10 cellular contexts compared by ENCODE assay signal in the genomic region with DNA sequence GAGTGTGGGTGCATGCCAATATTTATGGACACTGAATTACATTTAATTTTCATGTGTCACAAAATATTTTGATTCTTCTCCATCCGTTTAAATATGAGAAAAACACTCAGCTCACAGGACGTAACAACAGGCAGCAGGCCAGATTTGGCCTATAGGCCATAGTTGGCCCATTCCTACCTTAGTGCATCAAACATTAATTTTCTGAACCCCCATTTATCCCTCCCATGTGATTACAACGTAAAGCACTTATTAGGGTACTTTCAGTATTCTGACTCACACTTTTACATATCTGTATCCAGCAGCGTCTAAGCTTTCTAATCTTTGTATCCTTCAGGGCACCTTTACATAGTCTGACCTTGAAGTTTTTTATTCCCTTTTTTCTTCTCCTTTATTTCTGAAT. TPM values are rescaled to one million over a fixed set of nuclear protein-coding genes. Genes with fewer than 3 reads are reported as not detected.
A peak's percentile ranks its signal among the peaks of the same experiment; 100 is the strongest.
DNase-seq lines count a peak whose midpoint lies in the region; ATAC-seq and TF ChIP-seq lines count a peak whose summit lies in the region.
"Had no signal": no experiment of that assay in that cellular context is flagged by ENCODE, and none has a peak within 500 bp of the region (broad histone marks: within the 10 kb centered on the region; RNA-seq: fewer than 3 reads in every experiment).

No MANE protein-coding gene starts in this region.

- ATAC-seq in CD4-positive, alpha-beta T cell (ENCODE audit: poor library complexity): no peak
- ATAC-seq in HG02678 (IDR thresholded peaks at IDR 0.05; ENCODE audit: unreplicated experiment): no peak
- ATAC-seq in GM21529 (IDR thresholded peaks at IDR 0.05; ENCODE audit: unreplicated experiment): no peak

- H3K9me3 Mint-ChIP-seq in CD4-positive, alpha-beta T cell: no peaks in the 10 kb centered on the region
- no peaks in the 10 kb centered on the region for H3K9me3 Mint-ChIP-seq in osteocyte (ENCODE audit: unreplicated experiment)

- H3K4me3 ChIP-seq in NB4 (ENCODE audit: low read depth, low read length) (peak overlapping the region; percentile 28), colonic mucosa (no peak overlapping the region)

- peak overlapping the region; percentile 88 for H3K27ac Mint-ChIP-seq in CD4-positive, alpha-beta T cell
- H3K27ac Mint-ChIP-seq in osteocyte (ENCODE audit: unreplicated experiment): peak overlapping the region; percentile 27

- H3K36me3 Mint-ChIP-seq in CD4-positive, alpha-beta T cell (ENCODE audit: low read depth): peaks cover 71% of the 10 kb centered on the region
- peaks cover 23% of the 10 kb centered on the region for H3K36me3 Mint-ChIP-seq in osteocyte (ENCODE audit: unreplicated experiment)

- no peak for TF ChIP-seq POLR2A in NB4 (IDR thresholded peaks at IDR 0.05; ENCODE audit: extremely low read depth, insufficient read length)

- peaks cover 61% of the 10 kb centered on the region for H3K4me1 Mint-ChIP-seq in CD4-positive, alpha-beta T cell (ENCODE audit: low read depth)
- H3K4me1 Mint-ChIP-seq in osteocyte (ENCODE audit: unreplicated experiment): peaks cover 44% of the 10 kb centered on the region

- H3K27ac ChIP-seq in CD4-positive, alpha-beta T cell (ENCODE audit: low read depth, low read length): peak overlapping the region; percentile 6
- H3K27ac ChIP-seq in colonic mucosa: peak overlapping the region; percentile 23

- CTCF ChIA-PET in CD4-positive, alpha-beta T cell (lab: Charles Lee): interaction anchor here (2.3 kb wide), 1 partner anchor 57 kb away, joined by 7 read pairs; a partner anchor contains a TSS

- peaks cover 5% of the 10 kb centered on the region for H3K27me3 Mint-ChIP-seq in CD4-positive, alpha-beta T cell
- no peaks in the 10 kb centered on the region for H3K27me3 Mint-ChIP-seq in osteocyte (ENCODE audit: unreplicated experiment)

- H3K36me3 ChIP-seq in colonic mucosa: peaks cover 9% of the 10 kb centered on the region

- no peak overlapping the region for H3K9ac ChIP-seq in colonic mucosa (ENCODE audit: low read depth in 2 of 2, low read length in 2 of 2)

- intact Hi-C loops in CD4-positive, alpha-beta T cell (cut with DNase I, micrococcal nuclease): no loop called here
- intact Hi-C loops in colonic mucosa (cut with DNase I): no loop called here

- H3K4me3 Mint-ChIP-seq in CD4-positive, alpha-beta T cell: peak overlapping the region; percentile 84
- H3K4me3 Mint-ChIP-seq in osteocyte (ENCODE audit: unreplicated experiment): peak overlapping the region; percentile 36

- H3K27me3 ChIP-seq in CD4-positive, alpha-beta T cell (ENCODE audit: control insufficient read depth, insufficient read depth, low read length): no peaks in the 10 kb centered on the region
- no peaks in the 10 kb centered on the region for H3K27me3 ChIP-seq in colonic mucosa

- POLR2A ChIA-PET in CD4-positive, alpha-beta T cell (lab: Charles Lee): interaction anchor here (1.8 to 2.2 kb wide), 2 partner anchors 11 to 18 kb away, joined by 5 read pairs; a partner anchor contains a TSS

- no peak for TF ChIP-seq CTCF in CD4-positive, alpha-beta T cell (IDR thresholded peaks at IDR 0.05)
- TF ChIP-seq CTCF in NB4 (IDR thresholded peaks at IDR 0.05; ENCODE audit: low read depth, low read length) (no peak), colonic mucosa (IDR thresholded peaks at IDR 0.05) (no peak), osteocyte (IDR thresholded peaks at IDR 0.05) (no peak)

- no peak for DNase-seq in CD4-positive, alpha-beta T cell
- DNase-seq in NB4 (ENCODE audit: low read depth) (no peak), colonic mucosa (no peak), osteocyte (ENCODE audit: extremely low spot score, unreplicated experiment) (no peak), iPS-NIHi7 (ENCODE audit: extremely low spot score) (no peak)
- DNase-seq in activated effector memory CD4-positive, alpha-beta T cell treated with Interleukin-2 at 50 U/mL for 16 hours: no peak
- DNase-seq: NCI-H510A treated with DMSO at 0.1 percent for 48 hours, posterior cingulate gyrus had no signal

- H3K9me3 ChIP-seq in CD4-positive, alpha-beta T cell (ENCODE audit: control insufficient read depth, low read length): no peaks in the 10 kb centered on the region
- H3K9me3 ChIP-seq in colonic mucosa: no peaks in the 10 kb centered on the region

- H3K4me1 ChIP-seq in colonic mucosa: no peaks in the 10 kb centered on the region

RNA-seq across cellular contexts. Expression of a gene that starts 4.0 kb away (rescaled TPM):
- total RNA-seq in CD4-positive, alpha-beta T cell: 100 to 1,000 TPM; 244 to 250 TPM
- total RNA-seq in colonic mucosa (100 to 1,000 TPM in 1 of 2 donors, 10 to 100 TPM in 1; 41.3 to 142 TPM), osteocyte (26.0 and 31.7 TPM in 2 replicates)

RNA-seq across cellular contexts. Expression of a gene that starts 11.2 kb away (rescaled TPM):
- total RNA-seq in CD4-positive, alpha-beta T cell: 10 to 100 TPM; 17.0 to 17.7 TPM
- 10 to 100 TPM; 18.6 to 18.7 TPM for total RNA-seq in colonic mucosa
- 13.6 and 15.3 TPM in 2 replicates for total RNA-seq in osteocyte

RNA-seq across cellular contexts. Expression of a gene that starts 19.3 kb away (rescaled TPM):
- total RNA-seq in CD4-positive, alpha-beta T cell: not detected
- total RNA-seq in colonic mucosa: not detected
- total RNA-seq in osteocyte: not detected in 2 replicates

RNA-seq across cellular contexts. Expression of a gene that starts 56.7 kb away (rescaled TPM):
- 10 to 100 TPM; 50.3 to 53.7 TPM for total RNA-seq in CD4-positive, alpha-beta T cell
- 10 to 100 TPM; 22.4 to 43.6 TPM for total RNA-seq in colonic mucosa
- total RNA-seq in osteocyte: 47.7 and 53.7 TPM in 2 replicates
